In genomic region chr10:10642741-10643280, GRCh38 we compare ENCODE assay signal across 1 cellular context.
TF ChIP-seq lines count a peak whose summit lies in the region.

No MANE protein-coding gene starts in this region.

TF ChIP-seq in liver, 16 proteins besides CTCF, POLR2A, EP300 and RAD21 (continued from another document):
- TF ChIP-seq REST (IDR thresholded peaks at IDR 0.05): no peak
